ENCODE assay signal across 17 cellular contexts in genomic region chr12:48159976-48160525, GRCh38. TPM values are rescaled to one million over a fixed set of nuclear protein-coding genes. Genes with fewer than 3 reads are reported as not detected.
"Had no signal": no experiment of that assay in that cellular context is flagged by ENCODE, and none has a peak within 500 bp of the region (broad histone marks: within the 10 kb centered on the region; RNA-seq: fewer than 3 reads in every experiment).

No MANE protein-coding gene starts in this region.

- H3K27ac Mint-ChIP-seq: activated naive CD4-positive, alpha-beta T cell treated with anti-CD3 and anti-CD28 coated beads for 36 hours; activated T-helper 2 cell treated with anti-CD3 and anti-CD28 coated beads, Interferon-gamma antibody, Interleukin-2, Interleukin-4, amounts not matched to agents 10 μg/mL and 5 μg/mL and 100 μg/mL, durations not matched to agents 14 hours and 24 hours and 36 hours had no signal

- H3K4me3 Mint-ChIP-seq: activated naive CD4-positive, alpha-beta T cell treated with anti-CD3 and anti-CD28 coated beads for 36 hours had no signal

- H3K9me3 Mint-ChIP-seq: activated naive CD4-positive, alpha-beta T cell treated with anti-CD3 and anti-CD28 coated beads for 36 hours; activated T-helper 2 cell treated with anti-CD3 and anti-CD28 coated beads, Interferon-gamma antibody, Interleukin-2, Interleukin-4, amounts not matched to agents 10 μg/mL and 5 μg/mL and 100 μg/mL, durations not matched to agents 14 hours and 24 hours and 36 hours had no signal

- H3K27ac ChIP-seq: adrenal gland, esophagus muscularis mucosa, stomach, testis, upper lobe of left lung had no signal

- DNase-seq: activated CD4-positive, alpha-beta T cell treated with anti-CD3 and anti-CD28 coated beads, Interleukin-2, amount 50 U/mL, for 4 hours; activated CD4-positive, CD25-positive, alpha-beta regulatory T cell treated with anti-CD3 and anti-CD28 coated beads, Interleukin-2, amount 50 U/mL, for 72 hours; stimulated activated CD4-positive, alpha-beta T cell treated with anti-CD3 and anti-CD28 coated beads, Interleukin-1b, Interleukin-23, amount 100 ng/mL, for 48 hours; stomach; upper lobe of left lung had no signal

- H3K27me3 ChIP-seq: adrenal gland, testis, upper lobe of left lung had no signal

- H3K4me3 ChIP-seq: adrenal gland, esophagus muscularis mucosa, stomach, testis, upper lobe of left lung had no signal

RNA-seq across cellular contexts. Expression of gene CCDC184, which starts 23.4 kb away (rescaled TPM):
- total RNA-seq: left lobe of liver, lung microvascular endothelial cell had no signal

RNA-seq across cellular contexts. Expression of gene OR10AD1, which starts 43.0 kb away (rescaled TPM):
- total RNA-seq: activated naive CD4-positive, alpha-beta T cell treated with anti-CD3 and anti-CD28 coated beads for 36 hours; activated T-helper 2 cell treated with anti-CD3 and anti-CD28 coated beads, Interferon-gamma antibody, Interleukin-2, Interleukin-4, amounts not matched to agents 10 μg/mL and 5 μg/mL and 100 μg/mL, durations not matched to agents 14 hours and 24 hours and 36 hours; adrenal gland; cardiac septum; esophagus muscularis mucosa; frontal cortex; left lobe of liver; lung microvascular endothelial cell; myocyte; osteoblast; sciatic nerve; stomach; testis; upper lobe of left lung had no signal
